13 cellular contexts compared by ENCODE assay signal in genomic region chr9:121333950-121334773, GRCh38. TPM values are rescaled to one million over a fixed set of nuclear protein-coding genes. Genes with fewer than 3 reads are reported as not detected.
DNase-seq lines count a peak whose midpoint lies in the region; ATAC-seq lines count a peak whose summit lies in the region.
"Had no signal": no experiment of that assay in that cellular context is flagged by ENCODE, and none has a peak within 500 bp of the region (broad histone marks: within the 10 kb centered on the region; RNA-seq: fewer than 3 reads in every experiment).

No MANE protein-coding gene starts in this region.

- WGBS in right cardiac atrium, result 56% methylated on average over 8 of the region's 8 CpGs

- no peak overlapping the region for H3K9ac ChIP-seq in skeletal muscle tissue (ENCODE audit: low read depth in 1 of 3, low read length in 3 of 3)

- peaks cover 35 to 63% (median 48%) of the 10 kb centered on the region in 3 donors for H3K36me3 ChIP-seq in skeletal muscle tissue (ENCODE audit: control insufficient read depth in 3 of 3, insufficient read depth in 3 of 3, low read length in 3 of 3)

- ATAC-seq in right cardiac atrium (peak; percentile 17 to 34), HG03045 (IDR thresholded peaks at IDR 0.05; ENCODE audit: unreplicated experiment) (no peak), GM18517 (IDR thresholded peaks at IDR 0.05; ENCODE audit: unreplicated experiment) (no peak)

- H3K27ac ChIP-seq in right cardiac atrium (ENCODE audit: low read length) (peak overlapping the region; percentile 59), skeletal muscle tissue (ENCODE audit: low read depth, low read length) (peak overlapping the region; percentile 46)

- H3K4me1 ChIP-seq in right cardiac atrium (ENCODE audit: control insufficient read depth, insufficient read depth, low read length) (peaks cover 9% of the 10 kb centered on the region), skeletal muscle tissue (ENCODE audit: control insufficient read depth in 3 of 3, insufficient read depth in 3 of 3, low read length in 3 of 3) (peaks cover 7 to 20% (median 8%) of the 10 kb centered on the region in 3 donors)

- H3K4me3 ChIP-seq in right cardiac atrium (ENCODE audit: low read length) (no peak overlapping the region), skeletal muscle tissue (ENCODE audit: low read length in 3 of 3) (no peak overlapping the region)

- in situ Hi-C loops in T47D (cut with HindIII; ENCODE audit: low pct_unique_long_range_greater_than_20kb, low sequenced_read_pairs), result no loop called here

- H3K27me3 ChIP-seq in right cardiac atrium (ENCODE audit: control insufficient read depth, insufficient read depth) (no peaks in the 10 kb centered on the region), skeletal muscle tissue (ENCODE audit: control insufficient read depth in 3 of 3, insufficient read depth in 3 of 3, low read length in 3 of 3) (no peaks in the 10 kb centered on the region)

- no peaks in the 10 kb centered on the region for H3K9me3 ChIP-seq in right cardiac atrium (ENCODE audit: control insufficient read depth, low read length)
- H3K9me3 ChIP-seq in skeletal muscle tissue (ENCODE audit: control insufficient read depth in 3 of 3, low read length in 3 of 3), result no peaks in the 10 kb centered on the region

- DNase-seq in COLO829 (ENCODE audit: low spot score) (peak; percentile 28), T47D (ENCODE audit: low read depth in 1 of 2, low spot score in 1 of 2) (peak; percentile 38 to 88), right cardiac atrium (peak; percentile 17 to 73 (median 41)), MV-4-11 (lab: John Stamatoyannopoulos, UW) (no peak), SIG-M5 (lab: John Stamatoyannopoulos, UW) (no peak)
- DNase-seq: cortex of kidney; H9; Karpas-422; NCI-H2081; stimulated activated CD4-positive, alpha-beta T cell treated with anti-CD3 and anti-CD28 coated beads, Interleukin-2, amount 100 ng/mL, for 24 hours had no signal

- intact Hi-C loops in right cardiac atrium (cut with DNase I), result no loop called here

RNA-seq across cellular contexts. Expression of gene STOM, which starts 35.9 kb away (rescaled TPM):
- 100 to 1,000 TPM; 146 to 246 (median 172) TPM for total RNA-seq in right cardiac atrium
- 153 TPM for polyA plus RNA-seq in right cardiac atrium
- 76.7 TPM for total RNA-seq in skeletal muscle tissue

Comparison
In these comparisons a context has a peak if more than half of its experiments do, and no peak if none do; other contexts are left out.
1. DNase-seq: peak in COLO829 (single experiment), T47D (2 of 2) and right cardiac atrium (3 of 3); none in MV-4-11 (single experiment) and SIG-M5 (single experiment).
2. ATAC-seq: peak in right cardiac atrium (2 of 2); none in HG03045 (single experiment) and GM18517 (single experiment).